Comparison of ENCODE assay signal across 1 cellular context in the genomic region with DNA sequence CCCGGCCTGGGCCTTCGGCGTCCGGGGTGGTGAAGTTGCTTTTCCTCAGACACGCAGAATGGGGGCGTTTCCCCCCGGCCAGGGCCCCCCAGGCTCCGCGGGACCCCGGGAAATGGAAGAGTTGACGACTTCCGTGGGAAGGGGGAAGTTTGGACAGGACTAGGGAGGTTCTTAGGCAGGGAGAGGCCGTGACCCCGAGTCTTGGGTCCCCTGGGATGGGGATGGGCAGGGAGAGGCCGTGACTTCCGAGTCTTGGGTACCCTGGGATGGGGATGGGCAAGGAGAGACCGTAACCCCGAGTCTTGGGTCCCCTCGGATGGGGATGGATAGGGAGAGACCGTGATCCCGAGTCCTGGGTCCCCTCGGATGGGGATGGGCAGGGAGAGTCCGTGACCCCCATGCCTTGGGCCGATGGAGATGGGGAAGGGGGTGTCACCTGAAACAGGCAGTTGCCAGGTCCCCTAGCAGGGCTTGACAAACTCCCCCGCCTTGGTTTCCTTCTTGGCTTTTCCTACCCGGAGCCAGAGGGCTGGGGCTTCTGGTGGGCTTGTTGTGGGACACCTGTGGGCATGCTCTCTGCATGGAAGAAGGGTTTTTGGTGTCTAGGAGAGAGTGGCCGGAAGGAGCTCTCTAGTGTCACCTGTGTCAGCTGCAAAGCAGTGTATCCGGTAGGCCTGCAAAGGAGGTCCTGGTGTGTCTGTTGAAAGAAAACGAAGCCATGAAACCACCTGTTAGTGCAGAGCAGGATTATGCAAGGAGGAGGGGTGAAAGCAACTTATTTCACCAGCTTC.
TF ChIP-seq lines count a peak whose summit lies in the region.

No MANE protein-coding gene starts in this region.

TF ChIP-seq in HEK293, 187 proteins besides CTCF, POLR2A, EP300 and RAD21 (continued from another document):
- TF ChIP-seq ZNF843 (tag by site-specific recombination; IDR thresholded peaks at IDR 0.05) (0 out of 2 replicates have a peak, but pooled peaks have one; percentile 6), EGR2 (tag by site-specific recombination; IDR thresholded peaks at IDR 0.05; ENCODE audit: low read depth) (0 out of 2 replicates have a peak, but pooled peaks have one; percentile 2), ZNF707 (tag by site-specific recombination; IDR thresholded peaks at IDR 0.05) (no peak), ZNF629 (tag by site-specific recombination; IDR thresholded peaks at IDR 0.05) (no peak), SCRT1 (tag by site-specific recombination; IDR thresholded peaks at IDR 0.05; ENCODE audit: borderline replicate concordance) (peak; percentile 97), ZSCAN30 (tag by site-specific recombination; IDR thresholded peaks at IDR 0.05) (no peak), MYNN (tag by site-specific recombination; IDR thresholded peaks at IDR 0.05; ENCODE audit: borderline replicate concordance) (no peak), ZNF311 (tag by site-specific recombination; IDR thresholded peaks at IDR 0.05; ENCODE audit: borderline replicate concordance) (no peak), OVOL3 (tag by site-specific recombination; IDR thresholded peaks at IDR 0.05) (no peak), ZNF544 (tag by site-specific recombination; IDR thresholded peaks at IDR 0.05) (no peak), ZXDB (tag by site-specific recombination; IDR thresholded peaks at IDR 0.05) (no peak), IKZF3 (tag by site-specific recombination; IDR thresholded peaks at IDR 0.05) (no peak), ZNF174 (tag by site-specific recombination; IDR thresholded peaks at IDR 0.05) (no peak), KLF9 (tag by site-specific recombination; IDR thresholded peaks at IDR 0.05; ENCODE audit: low read depth) (0 out of 2 replicates have a peak, but pooled peaks have one; percentile 0), ZNF341 (tag by site-specific recombination; IDR thresholded peaks at IDR 0.05; ENCODE audit: low read depth) (no peak), ZNF837 (tag by site-specific recombination; IDR thresholded peaks at IDR 0.05) (no peak), ZSCAN16 (tag by site-specific recombination; IDR thresholded peaks at IDR 0.05) (0 out of 2 replicates have a peak, but pooled peaks have one; percentile 7), ZNF529 (tag by site-specific recombination; IDR thresholded peaks at IDR 0.05; ENCODE audit: insufficient replicate concordance) (no peak), GLIS2 (tag by site-specific recombination; IDR thresholded peaks at IDR 0.05) (no peak), GLIS1 (tag by site-specific recombination; IDR thresholded peaks at IDR 0.05) (no peak), PRDM1 (tag by site-specific recombination; IDR thresholded peaks at IDR 0.05) (peak; percentile 76), ZBTB7A (tag by site-specific recombination; IDR thresholded peaks at IDR 0.05; ENCODE audit: low read depth) (peak; percentile 7; the same call in 1 of the 2 replicates), SP3 (tag by site-specific recombination; IDR thresholded peaks at IDR 0.05) (0 out of 2 replicates have a peak, but pooled peaks have one; percentile 21), ZNF335 (tag by site-specific recombination; conservative IDR thresholded peaks at IDR 0.05) (peak; percentile 95), SP7 (tag by site-specific recombination; IDR thresholded peaks at IDR 0.05) (no peak; the same call in 1 of the 2 replicates), ZNF530 (tag by site-specific recombination; IDR thresholded peaks at IDR 0.05; ENCODE audit: low read depth) (no peak)
- TF ChIP-seq, protein P1, sequence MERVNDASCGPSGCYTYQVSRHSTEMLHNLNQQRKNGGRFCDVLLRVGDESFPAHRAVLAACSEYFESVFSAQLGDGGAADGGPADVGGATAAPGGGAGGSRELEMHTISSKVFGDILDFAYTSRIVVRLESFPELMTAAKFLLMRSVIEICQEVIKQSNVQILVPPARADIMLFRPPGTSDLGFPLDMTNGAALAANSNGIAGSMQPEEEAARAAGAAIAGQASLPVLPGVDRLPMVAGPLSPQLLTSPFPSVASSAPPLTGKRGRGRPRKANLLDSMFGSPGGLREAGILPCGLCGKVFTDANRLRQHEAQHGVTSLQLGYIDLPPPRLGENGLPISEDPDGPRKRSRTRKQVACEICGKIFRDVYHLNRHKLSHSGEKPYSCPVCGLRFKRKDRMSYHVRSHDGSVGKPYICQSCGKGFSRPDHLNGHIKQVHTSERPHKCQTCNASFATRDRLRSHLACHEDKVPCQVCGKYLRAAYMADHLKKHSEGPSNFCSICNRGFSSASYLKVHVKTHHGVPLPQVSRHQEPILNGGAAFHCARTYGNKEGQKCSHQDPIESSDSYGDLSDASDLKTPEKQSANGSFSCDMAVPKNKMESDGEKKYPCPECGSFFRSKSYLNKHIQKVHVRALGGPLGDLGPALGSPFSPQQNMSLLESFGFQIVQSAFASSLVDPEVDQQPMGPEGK (tag by site-specific recombination; IDR thresholded peaks at IDR 0.05) = peak; percentile 55; the same call in 1 of the 2 replicates
- TF ChIP-seq, protein P2, sequence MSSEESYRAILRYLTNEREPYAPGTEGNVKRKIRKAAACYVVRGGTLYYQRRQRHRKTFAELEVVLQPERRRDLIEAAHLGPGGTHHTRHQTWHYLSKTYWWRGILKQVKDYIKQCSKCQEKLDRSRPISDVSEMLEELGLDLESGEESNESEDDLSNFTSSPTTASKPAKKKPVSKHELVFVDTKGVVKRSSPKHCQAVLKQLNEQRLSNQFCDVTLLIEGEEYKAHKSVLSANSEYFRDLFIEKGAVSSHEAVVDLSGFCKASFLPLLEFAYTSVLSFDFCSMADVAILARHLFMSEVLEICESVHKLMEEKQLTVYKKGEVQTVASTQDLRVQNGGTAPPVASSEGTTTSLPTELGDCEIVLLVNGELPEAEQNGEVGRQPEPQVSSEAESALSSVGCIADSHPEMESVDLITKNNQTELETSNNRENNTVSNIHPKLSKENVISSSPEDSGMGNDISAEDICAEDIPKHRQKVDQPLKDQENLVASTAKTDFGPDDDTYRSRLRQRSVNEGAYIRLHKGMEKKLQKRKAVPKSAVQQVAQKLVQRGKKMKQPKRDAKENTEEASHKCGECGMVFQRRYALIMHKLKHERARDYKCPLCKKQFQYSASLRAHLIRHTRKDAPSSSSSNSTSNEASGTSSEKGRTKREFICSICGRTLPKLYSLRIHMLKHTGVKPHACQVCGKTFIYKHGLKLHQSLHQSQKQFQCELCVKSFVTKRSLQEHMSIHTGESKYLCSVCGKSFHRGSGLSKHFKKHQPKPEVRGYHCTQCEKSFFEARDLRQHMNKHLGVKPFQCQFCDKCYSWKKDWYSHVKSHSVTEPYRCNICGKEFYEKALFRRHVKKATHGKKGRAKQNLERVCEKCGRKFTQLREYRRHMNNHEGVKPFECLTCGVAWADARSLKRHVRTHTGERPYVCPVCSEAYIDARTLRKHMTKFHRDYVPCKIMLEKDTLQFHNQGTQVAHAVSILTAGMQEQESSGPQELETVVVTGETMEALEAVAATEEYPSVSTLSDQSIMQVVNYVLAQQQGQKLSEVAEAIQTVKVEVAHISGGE (tag by site-specific recombination; conservative IDR thresholded peaks at IDR 0.05; ENCODE audit: low read depth) = peak; percentile 84
- TF ChIP-seq, protein P3, sequence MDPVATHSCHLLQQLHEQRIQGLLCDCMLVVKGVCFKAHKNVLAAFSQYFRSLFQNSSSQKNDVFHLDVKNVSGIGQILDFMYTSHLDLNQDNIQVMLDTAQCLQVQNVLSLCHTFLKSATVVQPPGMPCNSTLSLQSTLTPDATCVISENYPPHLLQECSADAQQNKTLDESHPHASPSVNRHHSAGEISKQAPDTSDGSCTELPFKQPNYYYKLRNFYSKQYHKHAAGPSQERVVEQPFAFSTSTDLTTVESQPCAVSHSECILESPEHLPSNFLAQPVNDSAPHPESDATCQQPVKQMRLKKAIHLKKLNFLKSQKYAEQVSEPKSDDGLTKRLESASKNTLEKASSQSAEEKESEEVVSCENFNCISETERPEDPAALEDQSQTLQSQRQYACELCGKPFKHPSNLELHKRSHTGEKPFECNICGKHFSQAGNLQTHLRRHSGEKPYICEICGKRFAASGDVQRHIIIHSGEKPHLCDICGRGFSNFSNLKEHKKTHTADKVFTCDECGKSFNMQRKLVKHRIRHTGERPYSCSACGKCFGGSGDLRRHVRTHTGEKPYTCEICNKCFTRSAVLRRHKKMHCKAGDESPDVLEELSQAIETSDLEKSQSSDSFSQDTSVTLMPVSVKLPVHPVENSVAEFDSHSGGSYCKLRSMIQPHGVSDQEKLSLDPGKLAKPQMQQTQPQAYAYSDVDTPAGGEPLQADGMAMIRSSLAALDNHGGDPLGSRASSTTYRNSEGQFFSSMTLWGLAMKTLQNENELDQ (tag by site-specific recombination; IDR thresholded peaks at IDR 0.05; ENCODE audit: low read depth) = no peak
- TF ChIP-seq, protein P4, sequence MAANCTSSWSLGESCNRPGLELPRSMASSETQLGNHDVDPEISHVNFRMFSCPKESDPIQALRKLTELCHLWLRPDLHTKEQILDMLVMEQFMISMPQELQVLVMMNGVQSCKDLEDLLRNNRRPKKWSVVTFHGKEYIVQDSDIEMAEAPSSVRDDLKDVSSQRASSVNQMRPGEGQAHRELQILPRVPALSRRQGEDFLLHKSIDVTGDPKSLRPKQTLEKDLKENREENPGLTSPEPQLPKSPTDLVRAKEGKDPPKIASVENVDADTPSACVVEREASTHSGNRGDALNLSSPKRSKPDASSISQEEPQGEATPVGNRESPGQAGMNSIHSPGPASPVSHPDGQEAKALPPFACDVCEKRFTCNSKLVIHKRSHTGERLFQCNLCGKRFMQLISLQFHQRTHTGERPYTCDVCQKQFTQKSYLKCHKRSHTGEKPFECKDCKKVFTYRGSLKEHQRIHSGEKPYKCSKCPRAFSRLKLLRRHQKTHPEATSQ (tag by site-specific recombination; IDR thresholded peaks at IDR 0.05) = no peak
- TF ChIP-seq, protein P5, sequence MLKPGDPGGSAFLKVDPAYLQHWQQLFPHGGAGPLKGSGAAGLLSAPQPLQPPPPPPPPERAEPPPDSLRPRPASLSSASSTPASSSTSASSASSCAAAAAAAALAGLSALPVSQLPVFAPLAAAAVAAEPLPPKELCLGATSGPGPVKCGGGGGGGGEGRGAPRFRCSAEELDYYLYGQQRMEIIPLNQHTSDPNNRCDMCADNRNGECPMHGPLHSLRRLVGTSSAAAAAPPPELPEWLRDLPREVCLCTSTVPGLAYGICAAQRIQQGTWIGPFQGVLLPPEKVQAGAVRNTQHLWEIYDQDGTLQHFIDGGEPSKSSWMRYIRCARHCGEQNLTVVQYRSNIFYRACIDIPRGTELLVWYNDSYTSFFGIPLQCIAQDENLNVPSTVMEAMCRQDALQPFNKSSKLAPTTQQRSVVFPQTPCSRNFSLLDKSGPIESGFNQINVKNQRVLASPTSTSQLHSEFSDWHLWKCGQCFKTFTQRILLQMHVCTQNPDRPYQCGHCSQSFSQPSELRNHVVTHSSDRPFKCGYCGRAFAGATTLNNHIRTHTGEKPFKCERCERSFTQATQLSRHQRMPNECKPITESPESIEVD (tag by site-specific recombination; IDR thresholded peaks at IDR 0.05) = no peak
- TF ChIP-seq, protein P6, sequence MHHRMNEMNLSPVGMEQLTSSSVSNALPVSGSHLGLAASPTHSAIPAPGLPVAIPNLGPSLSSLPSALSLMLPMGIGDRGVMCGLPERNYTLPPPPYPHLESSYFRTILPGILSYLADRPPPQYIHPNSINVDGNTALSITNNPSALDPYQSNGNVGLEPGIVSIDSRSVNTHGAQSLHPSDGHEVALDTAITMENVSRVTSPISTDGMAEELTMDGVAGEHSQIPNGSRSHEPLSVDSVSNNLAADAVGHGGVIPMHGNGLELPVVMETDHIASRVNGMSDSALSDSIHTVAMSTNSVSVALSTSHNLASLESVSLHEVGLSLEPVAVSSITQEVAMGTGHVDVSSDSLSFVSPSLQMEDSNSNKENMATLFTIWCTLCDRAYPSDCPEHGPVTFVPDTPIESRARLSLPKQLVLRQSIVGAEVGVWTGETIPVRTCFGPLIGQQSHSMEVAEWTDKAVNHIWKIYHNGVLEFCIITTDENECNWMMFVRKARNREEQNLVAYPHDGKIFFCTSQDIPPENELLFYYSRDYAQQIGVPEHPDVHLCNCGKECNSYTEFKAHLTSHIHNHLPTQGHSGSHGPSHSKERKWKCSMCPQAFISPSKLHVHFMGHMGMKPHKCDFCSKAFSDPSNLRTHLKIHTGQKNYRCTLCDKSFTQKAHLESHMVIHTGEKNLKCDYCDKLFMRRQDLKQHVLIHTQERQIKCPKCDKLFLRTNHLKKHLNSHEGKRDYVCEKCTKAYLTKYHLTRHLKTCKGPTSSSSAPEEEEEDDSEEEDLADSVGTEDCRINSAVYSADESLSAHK (tag by site-specific recombination; IDR thresholded peaks at IDR 0.05) = no peak
- TF ChIP-seq, protein P7, sequence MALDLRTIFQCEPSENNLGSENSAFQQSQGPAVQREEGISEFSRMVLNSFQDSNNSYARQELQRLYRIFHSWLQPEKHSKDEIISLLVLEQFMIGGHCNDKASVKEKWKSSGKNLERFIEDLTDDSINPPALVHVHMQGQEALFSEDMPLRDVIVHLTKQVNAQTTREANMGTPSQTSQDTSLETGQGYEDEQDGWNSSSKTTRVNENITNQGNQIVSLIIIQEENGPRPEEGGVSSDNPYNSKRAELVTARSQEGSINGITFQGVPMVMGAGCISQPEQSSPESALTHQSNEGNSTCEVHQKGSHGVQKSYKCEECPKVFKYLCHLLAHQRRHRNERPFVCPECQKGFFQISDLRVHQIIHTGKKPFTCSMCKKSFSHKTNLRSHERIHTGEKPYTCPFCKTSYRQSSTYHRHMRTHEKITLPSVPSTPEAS (tag by site-specific recombination; IDR thresholded peaks at IDR 0.05) = no peak; the same call in 1 of the 2 replicates
- TF ChIP-seq, protein P8, sequence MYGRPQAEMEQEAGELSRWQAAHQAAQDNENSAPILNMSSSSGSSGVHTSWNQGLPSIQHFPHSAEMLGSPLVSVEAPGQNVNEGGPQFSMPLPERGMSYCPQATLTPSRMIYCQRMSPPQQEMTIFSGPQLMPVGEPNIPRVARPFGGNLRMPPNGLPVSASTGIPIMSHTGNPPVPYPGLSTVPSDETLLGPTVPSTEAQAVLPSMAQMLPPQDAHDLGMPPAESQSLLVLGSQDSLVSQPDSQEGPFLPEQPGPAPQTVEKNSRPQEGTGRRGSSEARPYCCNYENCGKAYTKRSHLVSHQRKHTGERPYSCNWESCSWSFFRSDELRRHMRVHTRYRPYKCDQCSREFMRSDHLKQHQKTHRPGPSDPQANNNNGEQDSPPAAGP (tag by site-specific recombination; IDR thresholded peaks at IDR 0.05) = no peak
